Comparison of ENCODE assay signal across 16 cellular contexts in genomic region chr4:80422727-80423404, GRCh38.
A peak's percentile ranks its signal among the peaks of the same experiment; 100 is the strongest.
DNase-seq lines count a peak whose midpoint lies in the region; ATAC-seq and TF ChIP-seq lines count a peak whose summit lies in the region.
"Had no signal": no experiment of that assay in that cellular context is flagged by ENCODE, and none has a peak within 500 bp of the region (broad histone marks: within the 10 kb centered on the region; RNA-seq: fewer than 3 reads in every experiment).

No MANE protein-coding gene starts in this region.

- no peaks in the 10 kb centered on the region for H4K20me1 ChIP-seq in DND-41 (ENCODE audit: insufficient read depth, low read length)

- ATAC-seq in DND-41 (ENCODE audit: insufficient read depth, low read depth) (peak; percentile 94), GM19351 (IDR thresholded peaks at IDR 0.05; ENCODE audit: unreplicated experiment) (peak; percentile 91), HG03159 (IDR thresholded peaks at IDR 0.05; ENCODE audit: unreplicated experiment) (peak; percentile 63)
- peak; percentile 97 for ATAC-seq in activated T-helper 17 cell treated with anti-CD3 and anti-CD28 coated beads, Interleukin-2, amount 50 U/mL, for 72 hours (replicated peaks)
- ATAC-seq: Panc1, psoas muscle had no signal

- no peak overlapping the region for H3K27ac ChIP-seq in DND-41 (ENCODE audit: low read length)
- H3K27ac ChIP-seq: psoas muscle had no signal

- no peaks in the 10 kb centered on the region for H3K36me3 Mint-ChIP-seq in activated T-helper 17 cell treated with anti-CD3 and anti-CD28 coated beads, Interleukin-2, amount 50 U/mL, for 72 hours (ENCODE audit: low read depth)

- no peak overlapping the region for H3K4me3 Mint-ChIP-seq in activated T-helper 17 cell treated with anti-CD3 and anti-CD28 coated beads, Interleukin-2, amount 50 U/mL, for 72 hours
- H3K4me3 Mint-ChIP-seq: activated CD4-positive, alpha-beta T cell treated with anti-CD3 and anti-CD28 coated beads, Interleukin-2, amount 10 ng/mL, durations not matched to agents 24 days and 14 days; H9 had no signal

- H3K9me3 Mint-ChIP-seq in activated T-helper 17 cell treated with anti-CD3 and anti-CD28 coated beads, Interleukin-2, amount 50 U/mL, for 72 hours, result peaks cover 4% of the 10 kb centered on the region
- H3K9me3 Mint-ChIP-seq: H9 had no signal

- H3K4me3 ChIP-seq in DND-41 (ENCODE audit: low read depth in 1 of 2, low read length in 2 of 2) (no peak overlapping the region), foreskin fibroblast (ENCODE audit: low read depth in 1 of 2, low read length in 2 of 2) (no peak overlapping the region)
- H3K4me3 ChIP-seq: psoas muscle had no signal

- no peaks in the 10 kb centered on the region for H3K79me2 ChIP-seq in DND-41 (ENCODE audit: insufficient read depth, low read length)

- H3K27ac Mint-ChIP-seq in activated T-helper 17 cell treated with anti-CD3 and anti-CD28 coated beads, Interleukin-2, amount 50 U/mL, for 72 hours, result no peak overlapping the region
- H3K27ac Mint-ChIP-seq: activated CD4-positive, alpha-beta T cell treated with anti-CD3 and anti-CD28 coated beads, Interleukin-2, amount 10 ng/mL, durations not matched to agents 24 days and 14 days; H9 had no signal

- no peak for DNase-seq in DND-41
- DNase-seq in NCI-H82 (lab: John Stamatoyannopoulos, UW), result no peak
- DNase-seq in SKM-1 (lab: John Stamatoyannopoulos, UW; ENCODE audit: unreplicated experiment), result no peak
- DNase-seq in foreskin fibroblast, result no peak
- no peak for DNase-seq in NK-92 (lab: John Stamatoyannopoulos, UW; ENCODE audit: unreplicated experiment)
- DNase-seq: activated CD4-positive, alpha-beta T cell treated with anti-CD3 and anti-CD28 coated beads, Interleukin-2, amount 10 ng/mL, durations not matched to agents 24 days and 14 days; activated gamma-delta T cell; H9; kidney; NCI-H2171; stimulated activated CD4-positive, alpha-beta T cell treated with anti-CD3 and anti-CD28 coated beads, Interleukin-2, amount 100 ng/mL, for 24 hours had no signal

- no peaks in the 10 kb centered on the region for H3K36me3 ChIP-seq in DND-41 (ENCODE audit: insufficient read depth, low read length)

- no peaks in the 10 kb centered on the region for H3K27me3 ChIP-seq in DND-41 (ENCODE audit: insufficient read depth, low read length, poor library complexity)

- no peaks in the 10 kb centered on the region for H3K9me3 ChIP-seq in DND-41 (ENCODE audit: insufficient read depth, low read length, severe bottlenecking)
- H3K9me3 ChIP-seq: psoas muscle had no signal

- no peaks in the 10 kb centered on the region for H3K27me3 Mint-ChIP-seq in activated T-helper 17 cell treated with anti-CD3 and anti-CD28 coated beads, Interleukin-2, amount 50 U/mL, for 72 hours
- H3K27me3 Mint-ChIP-seq: activated CD4-positive, alpha-beta T cell treated with anti-CD3 and anti-CD28 coated beads, Interleukin-2, amount 10 ng/mL, durations not matched to agents 24 days and 14 days had no signal

- no peak for TF ChIP-seq CTCF in DND-41 (IDR thresholded peaks at IDR 0.05; ENCODE audit: borderline replicate concordance, extremely low read depth, low read length, poor library complexity, severe bottlenecking)
- TF ChIP-seq CTCF in foreskin fibroblast (IDR thresholded peaks at IDR 0.05; ENCODE audit: low read depth, low read length), result no peak

- H3K4me1 ChIP-seq in DND-41 (ENCODE audit: insufficient read depth, low read length), result no peaks in the 10 kb centered on the region
- H3K4me1 ChIP-seq: psoas muscle had no signal

- peaks cover 7% of the 10 kb centered on the region for H3K4me1 Mint-ChIP-seq in activated T-helper 17 cell treated with anti-CD3 and anti-CD28 coated beads, Interleukin-2, amount 50 U/mL, for 72 hours

- H3K4me2 ChIP-seq in DND-41 (ENCODE audit: insufficient read depth, low read length), result no peak overlapping the region

- H3K9ac ChIP-seq in DND-41 (ENCODE audit: low read depth, low read length), result no peak overlapping the region

- no peak overlapping the region for H2AFZ ChIP-seq in DND-41 (ENCODE audit: low read depth, low read length)
